In genomic region chr1:68919070-68919469, GRCh38 we compare ENCODE assay signal across 15 cellular contexts.
"Had no signal": no experiment of that assay in that cellular context is flagged by ENCODE, and none has a peak within 500 bp of the region (broad histone marks: within the 10 kb centered on the region; RNA-seq: fewer than 3 reads in every experiment).

No MANE protein-coding gene starts in this region.

- H3K36me3 ChIP-seq: brain microvascular endothelial cell, esophagus muscularis mucosa, neutrophil, stomach had no signal

- H3K27me3 ChIP-seq: brain microvascular endothelial cell, esophagus muscularis mucosa, neutrophil, stomach had no signal

- H3K4me3 ChIP-seq: coronary artery, esophagus muscularis mucosa, smooth muscle cell, stomach had no signal

- H3K27ac ChIP-seq: brain microvascular endothelial cell, esophagus muscularis mucosa, neutrophil, stomach had no signal

- DNase-seq: activated CD4-positive, alpha-beta T cell treated with anti-CD3 and anti-CD28 coated beads for 36 hours; activated CD8-positive, alpha-beta T cell treated with anti-CD3 and anti-CD28 coated beads for 36 hours; activated naive CD4-positive, alpha-beta T cell; activated naive CD8-positive, alpha-beta T cell treated with anti-CD3 and anti-CD28 coated beads for 36 hours; activated T-cell treated with anti-CD3 and anti-CD28 coated beads, Interleukin-2, amount 50 U/mL, for 1 hour; amniotic stem cell; brain microvascular endothelial cell; naive thymus-derived CD8-positive, alpha-beta T cell; stimulated activated CD4-positive, alpha-beta T cell treated with anti-CD3 and anti-CD28 coated beads, Interleukin-4, amount 100 ng/mL, for 24 hours; stomach; T-cell had no signal

- H3K9me3 ChIP-seq: esophagus muscularis mucosa, neutrophil, stomach had no signal

- H3K4me2 ChIP-seq: smooth muscle cell had no signal
